26 cellular contexts compared by ENCODE assay signal in the genomic region with DNA sequence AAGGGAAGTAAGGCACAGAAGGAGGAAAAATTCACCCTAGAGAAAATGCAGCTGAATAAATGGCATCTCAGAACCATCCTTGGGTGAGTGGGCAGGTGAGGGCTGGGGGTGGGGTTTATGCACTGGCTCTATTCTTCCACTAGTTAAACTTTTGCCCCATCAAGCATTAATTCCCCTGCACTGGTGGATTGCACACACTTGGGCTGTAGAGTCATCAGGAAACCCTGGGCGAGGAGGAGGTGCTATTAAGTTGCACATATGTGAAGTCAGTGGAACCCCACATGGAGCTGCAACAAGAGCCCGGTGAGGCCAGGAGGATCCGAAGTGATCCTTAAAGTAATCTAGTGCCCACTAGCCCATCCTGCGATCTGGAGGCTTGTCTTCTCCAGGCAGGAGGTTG. TPM values are rescaled to one million over a fixed set of nuclear protein-coding genes. Genes with fewer than 3 reads are reported as not detected.
DNase-seq lines count a peak whose midpoint lies in the region; ATAC-seq and TF ChIP-seq lines count a peak whose summit lies in the region.
"Had no signal": no experiment of that assay in that cellular context is flagged by ENCODE, and none has a peak within 500 bp of the region (broad histone marks: within the 10 kb centered on the region; RNA-seq: fewer than 3 reads in every experiment).

No MANE protein-coding gene starts in this region.

- DNase-seq in MCF 10A (ENCODE audit: unreplicated experiment) (no peak), mammary epithelial cell (no peak), amniotic epithelial cell (ENCODE audit: low read depth) (peak; percentile 27), kidney tubule cell (ENCODE audit: low spot score) (peak; percentile 86), body of pancreas (no peak)
- no peak for DNase-seq in activated CD8-positive, alpha-beta memory T cell treated with anti-CD3 and anti-CD28 coated beads, Interleukin-2, amount 50 U/mL, for 4 hours
- DNase-seq in activated T-cell treated with anti-CD3 and anti-CD28 coated beads, Interleukin-2, amount 50 U/mL, for 1 hour, result no peak
- DNase-seq: Calu3; CD8-positive, alpha-beta memory T cell; DMS153; GOT3; HCEC 1CT; NCI-H1105; NCI-H146; NCI-H2029; NCI-H2227 treated with DMSO at 0.1 percent for 48 hours; NCI-H510A; NK-92 treated with Interleukin-12 subunit alpha and Interleukin-12 subunit beta, amount 100 ng/mL, for 24 hours; Right ventricle myocardium superior had no signal

- BruUV-seq in MCF 10A (replicated peaks; lab: Mats Ljungman, UMichigan), result no TSS peak
- BruUV-seq in mammary epithelial cell (replicated peaks; lab: Mats Ljungman, UMichigan), result no TSS peak

- ATAC-seq in body of pancreas, result no peak
- no peak for ATAC-seq in HG03342 (IDR thresholded peaks at IDR 0.05; ENCODE audit: unreplicated experiment)
- ATAC-seq: K562, Panc1 had no signal

- intact Hi-C loops in MCF 10A (cut with micrococcal nuclease) (no loop called here), mammary epithelial cell (cut with micrococcal nuclease) (loop anchor here (10.0 kb wide), 1 partner anchor 412 kb away; no protein-coding TSS in a partner anchor), body of pancreas (cut with DNase I) (no loop called here)

- no peak for TF ChIP-seq POLR2A in body of pancreas (IDR thresholded peaks at IDR 0.05)

- H3K27me3 ChIP-seq in mammary epithelial cell (ENCODE audit: insufficient read depth, low read length) (no peaks in the 10 kb centered on the region), body of pancreas (no peaks in the 10 kb centered on the region)

- no peaks in the 10 kb centered on the region for H4K20me1 ChIP-seq in mammary epithelial cell (ENCODE audit: insufficient read depth, low read length)

- dilution Hi-C loops in mammary epithelial cell (cut with HindIII; ENCODE audit: low sequenced_read_pairs), result no loop called here

- POLR2A ChIA-PET in MCF 10A (lab: Yijun Ruan, JAX), result interaction anchor here (9.7 to 10.0 kb wide), 2 partner anchors 19 kb away, joined by 170 to 263 read pairs; partner anchors contain the start of genes TUBA4A and TUBA4B

- H3K4me1 Mint-ChIP-seq in MCF 10A (ENCODE audit: insufficient read depth, unreplicated experiment), result peaks cover 26% of the 10 kb centered on the region

- WGBS in mammary epithelial cell (ENCODE audit: low coverage, missing lambda C conversion rate), result 98% methylated on average over 4 of the region's 4 CpGs
- 57 to 64% methylated on average over 4 of the region's 4 CpGs for WGBS in body of pancreas, 2 donors

- H3K4me2 ChIP-seq in mammary epithelial cell (ENCODE audit: insufficient read depth, low read depth, low read length), result no peak overlapping the region

- H3K36me3 ChIP-seq in mammary epithelial cell (ENCODE audit: insufficient read depth, low read length) (no peaks in the 10 kb centered on the region), body of pancreas (replicated peaks in 1 of 2; ENCODE audit: insufficient read depth in 1 of 2, low read depth in 2 of 2) (no peaks in the 10 kb centered on the region)

- no peak for TF ChIP-seq CTCF in MCF 10A (IDR thresholded peaks at IDR 0.05; ENCODE audit: unreplicated experiment)
- TF ChIP-seq CTCF in mammary epithelial cell (conservative IDR thresholded peaks at IDR 0.05 in 1 of 2, IDR thresholded peaks at IDR 0.05 in 1 of 2; ENCODE audit: extremely low read depth in 1 of 2, insufficient read depth in 1 of 2, low read depth in 1 of 2, low read length in 2 of 2), result no peak
- no peak for TF ChIP-seq CTCF in body of pancreas (IDR thresholded peaks at IDR 0.05)

- H3K9ac ChIP-seq in mammary epithelial cell (ENCODE audit: insufficient read depth, low read length), result no peak overlapping the region

- no peaks in the 10 kb centered on the region for H3K36me3 Mint-ChIP-seq in MCF 10A (ENCODE audit: insufficient read depth, unreplicated experiment)
- H3K36me3 Mint-ChIP-seq: CD8-positive, alpha-beta memory T cell had no signal

- CTCF ChIA-PET in MCF 10A (lab: Yijun Ruan, JAX), result interaction anchor here (0.7 to 18.2 kb wide), 2 partner anchors 24 to 202 kb away, joined by 3 to 445 read pairs; no protein-coding TSS in a partner anchor
- CTCF ChIA-PET in mammary epithelial cell (lab: Charles Lee; ENCODE audit: low non-redundant PET), result no interaction called here

- H3K4me3 ChIP-seq in mammary epithelial cell (replicated peaks in 1 of 3; ENCODE audit: insufficient read depth in 1 of 3, low read depth in 2 of 3, low read length in 3 of 3), result no peak overlapping the region
- H3K4me3 ChIP-seq in body of pancreas, result no peak overlapping the region
- H3K4me3 ChIP-seq: K562 had no signal

- H3K4me1 ChIP-seq in mammary epithelial cell (ENCODE audit: insufficient read depth, low read length) (peaks cover 44% of the 10 kb centered on the region), body of pancreas (peaks cover 16% of the 10 kb centered on the region)

- H3K27me3 Mint-ChIP-seq in MCF 10A (ENCODE audit: insufficient read depth, unreplicated experiment), result no peaks in the 10 kb centered on the region
- H3K27me3 Mint-ChIP-seq: CD8-positive, alpha-beta memory T cell had no signal

- H3K27ac ChIP-seq in mammary epithelial cell (ENCODE audit: insufficient read depth, low read depth, low read length) (no peak overlapping the region), body of pancreas (no peak overlapping the region)
- H3K27ac ChIP-seq: 22Rv1, C4-2B had no signal

- H3K9me3 ChIP-seq in mammary epithelial cell (replicated peaks; ENCODE audit: insufficient read depth, low read length) (no peaks in the 10 kb centered on the region), body of pancreas (no peaks in the 10 kb centered on the region)

- peak overlapping the region; percentile 91 for H3K27ac Mint-ChIP-seq in MCF 10A (ENCODE audit: low read depth, unreplicated experiment)

- in situ Hi-C loops in mammary epithelial cell (cut with MboI; ENCODE audit: low sequenced_read_pairs in 2 of 2), result loop anchor here in 1 of 2 donors (10.0 kb wide), 1 partner anchor 98 kb away; the partner anchor contains the start of genes CNPPD1, RETREG2 and SLC23A3

- H3K9me3 Mint-ChIP-seq in MCF 10A (ENCODE audit: unreplicated experiment), result no peaks in the 10 kb centered on the region
- H3K9me3 Mint-ChIP-seq: CD8-positive, alpha-beta memory T cell had no signal

- no peak overlapping the region for H2AFZ ChIP-seq in mammary epithelial cell (ENCODE audit: low read depth, low read length)

- no peaks in the 10 kb centered on the region for H3K79me2 ChIP-seq in mammary epithelial cell (ENCODE audit: insufficient read depth, low read length)

- H3K4me3 Mint-ChIP-seq in MCF 10A (ENCODE audit: unreplicated experiment), result no peak overlapping the region
- H3K4me3 Mint-ChIP-seq: CD8-positive, alpha-beta memory T cell had no signal

RNA-seq across cellular contexts. Expression of gene DNAJB2, which starts 6.8 kb away (rescaled TPM):
- total RNA-seq in MCF 10A (2022), result 58.2 and 59.8 TPM in 2 replicates
- total RNA-seq in mammary epithelial cell, result 100 to 1,000 TPM in 1 of 2 donors, 10 to 100 TPM in 1; 58.9 to 110 TPM
- 32.8 TPM for polyA plus RNA-seq in mammary epithelial cell
- polyA minus RNA-seq in mammary epithelial cell, result 49.1 TPM
- 10 to 100 TPM; 60.3 to 68.0 TPM for total RNA-seq in body of pancreas

RNA-seq across cellular contexts. Expression of gene TUBA4A, which starts 18.6 kb away (rescaled TPM):
- total RNA-seq in MCF 10A (2022), result 37.2 and 80.5 TPM in 2 replicates
- 100 to 1,000 TPM; 206 to 209 TPM for total RNA-seq in mammary epithelial cell
- 616 TPM for polyA plus RNA-seq in mammary epithelial cell
- 360 TPM for polyA minus RNA-seq in mammary epithelial cell
- 10 to 100 TPM; 17.8 to 20.2 TPM for total RNA-seq in body of pancreas
- total RNA-seq: SK-MEL-5 had no signal

RNA-seq across cellular contexts. Expression of gene TUBA4B, which starts 19.3 kb away (rescaled TPM):
- total RNA-seq in MCF 10A (2022) (not detected in 2 replicates), mammary epithelial cell (not detected), body of pancreas (not detected)
- 0.08 TPM for polyA plus RNA-seq in mammary epithelial cell
- not detected for polyA minus RNA-seq in mammary epithelial cell
- total RNA-seq: Calu3; CD8-positive, alpha-beta memory T cell; G401; K562; Right ventricle myocardium superior; SK-MEL-5 had no signal
- polyA plus RNA-seq: CD8-positive, alpha-beta memory T cell had no signal

RNA-seq across cellular contexts. Expression of gene STK16, which starts 27.1 kb away (rescaled TPM):
- total RNA-seq in MCF 10A (2022) (33.4 and 42.7 TPM in 2 replicates), mammary epithelial cell (10 to 100 TPM; 26.9 to 29.8 TPM), body of pancreas (10 to 100 TPM in 1 of 2 donors, 1 to 10 TPM in 1; 8.0 to 16.8 TPM)
- 53.1 TPM for polyA plus RNA-seq in mammary epithelial cell
- 22.7 TPM for polyA minus RNA-seq in mammary epithelial cell

RNA-seq across cellular contexts. Expression of gene GLB1L, which starts 27.1 kb away (rescaled TPM):
- total RNA-seq in MCF 10A (2022) (4.9 and 7.5 TPM in 2 replicates), mammary epithelial cell (10 to 100 TPM in 1 of 2 donors, 1 to 10 TPM in 1; 5.5 to 21.8 TPM), body of pancreas (10 to 100 TPM in 1 of 2 donors, 1 to 10 TPM in 1; 3.1 to 11.2 TPM)
- polyA plus RNA-seq in mammary epithelial cell, result 6.2 TPM
- 3.6 TPM for polyA minus RNA-seq in mammary epithelial cell

Comparison
In these comparisons a context has a peak if more than half of its experiments do, and no peak if none do; other contexts are left out.
1. DNase-seq: peak in amniotic epithelial cell (single experiment) and kidney tubule cell (single experiment); none in MCF 10A (single experiment), mammary epithelial cell (single experiment), activated CD8-positive, alpha-beta memory T cell treated with anti-CD3 and anti-CD28 coated beads, Interleukin-2, amount 50 U/mL, for 4 hours (single experiment), body of pancreas (0 of 4) and activated T-cell treated with anti-CD3 and anti-CD28 coated beads, Interleukin-2, amount 50 U/mL, for 1 hour (single experiment).